ENCODE assay signal across 15 cellular contexts in genomic region chr3:195040773-195041520, GRCh38.
DNase-seq lines count a peak whose midpoint lies in the region; ATAC-seq and TF ChIP-seq lines count a peak whose summit lies in the region.
"Had no signal": no experiment of that assay in that cellular context is flagged by ENCODE, and none has a peak within 500 bp of the region (broad histone marks: within the 10 kb centered on the region; RNA-seq: fewer than 3 reads in every experiment).

No MANE protein-coding gene starts in this region.

- DNase-seq in Calu3, result peak; percentile 71
- peak; percentile 66 for DNase-seq in HT-29 (ENCODE audit: low spot score)
- peak in 2 of 4 donors; percentile 11 to 42 for DNase-seq in body of pancreas
- peak; percentile 57 for DNase-seq in mesendoderm
- DNase-seq in activated CD4-positive, alpha-beta T cell treated with anti-CD3 and anti-CD28 coated beads for 36 hours, result no peak
- DNase-seq: activated CD8-positive, alpha-beta memory T cell treated with anti-CD3 and anti-CD28 coated beads, Interleukin-2, amount 50 U/mL, for 48 hours; hypothalamus; naive thymus-derived CD4-positive, alpha-beta T cell; NCI-H69 had no signal

- intact Hi-C loops in Calu3 (cut with micrococcal nuclease; ENCODE audit: unreplicated experiment), result no loop called here
- intact Hi-C loops in body of pancreas (cut with DNase I), result no loop called here
- intact Hi-C loops in activated CD4-positive, alpha-beta T cell treated with anti-CD3 and anti-CD28 coated beads for 36 hours (cut with DNase I, micrococcal nuclease), result no loop called here

- H3K36me3 ChIP-seq in body of pancreas (replicated peaks in 1 of 2; ENCODE audit: insufficient read depth in 1 of 2, low read depth in 2 of 2) (no peaks in the 10 kb centered on the region), mesendoderm (ENCODE audit: control insufficient read depth, insufficient read depth, low read length) (no peaks in the 10 kb centered on the region)
- H3K36me3 ChIP-seq: lower lobe of right lung had no signal

- H3K56ac ChIP-seq in mesendoderm (ENCODE audit: low read length), result no peak overlapping the region

- 68 to 71% methylated on average over 10 to 13 of the region's 13 CpGs for WGBS in body of pancreas, 2 donors
- WGBS in mesendoderm (ENCODE audit: extremely low coverage, insufficient coverage, low lambda C conversion rate), result no CpG with 5 or more reads among the region's 13 CpGs

- H3K79me2 ChIP-seq in mesendoderm (ENCODE audit: control insufficient read depth, insufficient read depth, low read length), result no peaks in the 10 kb centered on the region

- H3K36me3 Mint-ChIP-seq in Calu3 (ENCODE audit: insufficient read depth, unreplicated experiment), result peaks cover 5% of the 10 kb centered on the region
- H3K36me3 Mint-ChIP-seq in activated CD4-positive, alpha-beta T cell treated with anti-CD3 and anti-CD28 coated beads for 36 hours (ENCODE audit: low read depth), result no peaks in the 10 kb centered on the region
- H3K36me3 Mint-ChIP-seq: activated naive CD4-positive, alpha-beta T cell treated with anti-CD3 and anti-CD28 coated beads, Interleukin-2, amount 50 U/mL, for 24 hours; naive thymus-derived CD4-positive, alpha-beta T cell had no signal

- H3K27me3 Mint-ChIP-seq in Calu3 (ENCODE audit: unreplicated experiment), result no peaks in the 10 kb centered on the region
- no peaks in the 10 kb centered on the region for H3K27me3 Mint-ChIP-seq in activated CD4-positive, alpha-beta T cell treated with anti-CD3 and anti-CD28 coated beads for 36 hours

- no peaks in the 10 kb centered on the region for H3K27me3 ChIP-seq in body of pancreas
- H3K27me3 ChIP-seq in mesendoderm (ENCODE audit: insufficient read depth, low read length, poor library complexity), result no peaks in the 10 kb centered on the region

- H4K8ac ChIP-seq in mesendoderm (ENCODE audit: low read depth, low read length), result no peak overlapping the region

- H3K4me1 Mint-ChIP-seq in Calu3 (ENCODE audit: low read depth, unreplicated experiment), result peaks cover 45% of the 10 kb centered on the region
- H3K4me1 Mint-ChIP-seq in activated CD4-positive, alpha-beta T cell treated with anti-CD3 and anti-CD28 coated beads for 36 hours, result no peaks in the 10 kb centered on the region
- H3K4me1 Mint-ChIP-seq: activated naive CD4-positive, alpha-beta T cell treated with anti-CD3 and anti-CD28 coated beads, Interleukin-2, amount 50 U/mL, for 24 hours had no signal

- H3K18ac ChIP-seq in mesendoderm (ENCODE audit: low read length), result peak overlapping the region; percentile 23

- no peaks in the 10 kb centered on the region for H3K9me3 Mint-ChIP-seq in Calu3 (ENCODE audit: low read depth, unreplicated experiment)
- H3K9me3 Mint-ChIP-seq in activated CD4-positive, alpha-beta T cell treated with anti-CD3 and anti-CD28 coated beads for 36 hours (ENCODE audit: low read depth), result no peaks in the 10 kb centered on the region
- H3K9me3 Mint-ChIP-seq: activated naive CD4-positive, alpha-beta T cell treated with anti-CD3 and anti-CD28 coated beads, Interleukin-2, amount 50 U/mL, for 24 hours; naive thymus-derived CD4-positive, alpha-beta T cell; T-helper 1 cell treated with Interleukin-12 subunit alpha and Interleukin-12 subunit beta and Interleukin-4 antibody, amounts not matched to agents 30 μg/mL and 1 μg/mL, for 36 hours had no signal

- CTCF ChIA-PET in Calu3 (lab: Charles Lee), result interaction anchor here (1.1 to 2.1 kb wide), 3 partner anchors 10 to 358 kb away, joined by 3 to 7 read pairs (median 3); no protein-coding TSS in a partner anchor
- CTCF ChIA-PET in activated CD4-positive, alpha-beta T cell treated with anti-CD3 and anti-CD28 coated beads for 36 hours (lab: Charles Lee), result no interaction called here

- H3K27ac ChIP-seq in body of pancreas, result peak overlapping the region in 1 of 4 donors; percentile 3
- H3K27ac ChIP-seq in mesendoderm (ENCODE audit: low read depth, low read length), result no peak overlapping the region
- H3K27ac ChIP-seq: lower lobe of right lung had no signal

- no peak overlapping the region for H3K4me3 Mint-ChIP-seq in Calu3 (ENCODE audit: low read depth, unreplicated experiment)
- H3K4me3 Mint-ChIP-seq in activated CD4-positive, alpha-beta T cell treated with anti-CD3 and anti-CD28 coated beads for 36 hours, result no peak overlapping the region
- H3K4me3 Mint-ChIP-seq: activated naive CD4-positive, alpha-beta T cell treated with anti-CD3 and anti-CD28 coated beads, Interleukin-2, amount 50 U/mL, for 24 hours; naive thymus-derived CD4-positive, alpha-beta T cell; T-helper 1 cell treated with Interleukin-12 subunit alpha and Interleukin-12 subunit beta and Interleukin-4 antibody, amounts not matched to agents 30 μg/mL and 1 μg/mL, for 36 hours had no signal

- no TSS peak for BruUV-seq in Calu3 (replicated peaks; lab: Mats Ljungman, UMichigan)

- no peak overlapping the region for H2AK5ac ChIP-seq in mesendoderm (ENCODE audit: low read length)

- H3K79me1 ChIP-seq in mesendoderm (ENCODE audit: low read length), result no peaks in the 10 kb centered on the region

- POLR2A ChIA-PET in activated CD4-positive, alpha-beta T cell treated with anti-CD3 and anti-CD28 coated beads for 36 hours (lab: Charles Lee), result no interaction called here

- H3K27ac Mint-ChIP-seq in Calu3 (ENCODE audit: unreplicated experiment), result no peak overlapping the region
- no peak overlapping the region for H3K27ac Mint-ChIP-seq in activated CD4-positive, alpha-beta T cell treated with anti-CD3 and anti-CD28 coated beads for 36 hours
- H3K27ac Mint-ChIP-seq: activated naive CD4-positive, alpha-beta T cell treated with anti-CD3 and anti-CD28 coated beads, Interleukin-2, amount 50 U/mL, for 24 hours; naive thymus-derived CD4-positive, alpha-beta T cell; T-helper 1 cell treated with Interleukin-12 subunit alpha and Interleukin-12 subunit beta and Interleukin-4 antibody, amounts not matched to agents 30 μg/mL and 1 μg/mL, for 36 hours had no signal

- no peak overlapping the region for H2BK15ac ChIP-seq in mesendoderm (replicated peaks; ENCODE audit: low read depth)

- no peaks in the 10 kb centered on the region for H3K9me3 ChIP-seq in body of pancreas

- H3K23ac ChIP-seq in mesendoderm (ENCODE audit: low read length), result no peak overlapping the region

- no peak for TF ChIP-seq POLR2A in body of pancreas (IDR thresholded peaks at IDR 0.05)

- no peak overlapping the region for H3K4me2 ChIP-seq in mesendoderm (ENCODE audit: low read length)

- H3K4me3 ChIP-seq in body of pancreas (no peak overlapping the region), mesendoderm (ENCODE audit: low read length) (no peak overlapping the region)
- H3K4me3 ChIP-seq: lower lobe of right lung had no signal

- ATAC-seq in body of pancreas (peak; percentile 56), HG03342 (IDR thresholded peaks at IDR 0.05; ENCODE audit: unreplicated experiment) (no peak), HG02840 (IDR thresholded peaks at IDR 0.05; ENCODE audit: low FRiP score, unreplicated experiment) (no peak), GM18858 (IDR thresholded peaks at IDR 0.05; ENCODE audit: unreplicated experiment) (no peak)
- no peak for ATAC-seq in activated CD4-positive, alpha-beta T cell treated with anti-CD3 and anti-CD28 coated beads for 36 hours

- no peak overlapping the region for H3K4ac ChIP-seq in mesendoderm (ENCODE audit: low read depth, low read length)

- H3K4me1 ChIP-seq in body of pancreas, result peaks cover 4% of the 10 kb centered on the region
- peaks cover 2% of the 10 kb centered on the region for H3K4me1 ChIP-seq in mesendoderm (ENCODE audit: control insufficient read depth, low read depth, low read length)
- H3K4me1 ChIP-seq: lower lobe of right lung had no signal

- H4K5ac ChIP-seq in mesendoderm (ENCODE audit: low read length), result no peak overlapping the region

- TF ChIP-seq CTCF in Calu3 (IDR thresholded peaks at IDR 0.05; ENCODE audit: unreplicated experiment) (no peak), body of pancreas (IDR thresholded peaks at IDR 0.05) (no peak)

- H2BK120ac ChIP-seq in mesendoderm (ENCODE audit: low read depth, low read length), result no peak overlapping the region

- no peak overlapping the region for H3K9ac ChIP-seq in mesendoderm (ENCODE audit: low read length)

- H2BK5ac ChIP-seq in mesendoderm (ENCODE audit: low read length), result no peak overlapping the region
